ENCODE assay signal across 17 cellular contexts in genomic region chr5:1881731-1882336, GRCh38. TPM values are rescaled to one million over a fixed set of nuclear protein-coding genes. Genes with fewer than 3 reads are reported as not detected.
A peak's percentile ranks its signal among the peaks of the same experiment; 100 is the strongest.
DNase-seq lines count a peak whose midpoint lies in the region; TF ChIP-seq lines count a peak whose summit lies in the region.
"Had no signal": no experiment of that assay in that cellular context is flagged by ENCODE, and none has a peak within 500 bp of the region (broad histone marks: within the 10 kb centered on the region; RNA-seq: fewer than 3 reads in every experiment).

No MANE protein-coding gene starts in this region.

- no peak overlapping the region for H3K27ac Mint-ChIP-seq in activated T-cell treated with anti-CD3 and anti-CD28 coated beads, Interleukin-2, amount 50 U/mL, for 24 hours
- H3K27ac Mint-ChIP-seq in MCF 10A (ENCODE audit: low read depth, unreplicated experiment), result peak overlapping the region; percentile 99
- H3K27ac Mint-ChIP-seq: stimulated activated effector memory CD8-positive, alpha-beta T cell treated with anti-CD3 and anti-CD28 coated beads, Interleukin-12 subunit alpha, Interleukin-12 subunit beta, amount 100 ng/mL, for 72 hours had no signal

- POLR2A ChIA-PET in MCF 10A (lab: Yijun Ruan, JAX), result interaction anchor here (0.6 to 10.3 kb wide), 8 partner anchors 12 to 92 kb away, joined by 3 to 144 read pairs (median 44); partner anchors contain the start of genes MRPL36 and NDUFS6

- H3K9me3 ChIP-seq in iPS-15b (ENCODE audit: control insufficient read depth, insufficient read depth, low read length) (no peaks in the 10 kb centered on the region), sigmoid colon (no peaks in the 10 kb centered on the region)
- H3K9me3 ChIP-seq: gastroesophageal sphincter had no signal

- peak overlapping the region; percentile 50 for H3K4me3 ChIP-seq in iPS-15b (ENCODE audit: low read depth, low read length)
- H3K4me3 ChIP-seq in skin epidermis, result peak overlapping the region in 6 of 7 experiments; percentile 19 to 59 (median 39)
- H3K4me3 ChIP-seq in sigmoid colon, result no peak overlapping the region

- H3K36me3 ChIP-seq in iPS-15b (ENCODE audit: control insufficient read depth, insufficient read depth, low read length) (no peaks in the 10 kb centered on the region), sigmoid colon (no peaks in the 10 kb centered on the region)
- H3K36me3 ChIP-seq: gastroesophageal sphincter had no signal

- BruUV-seq in MCF 10A (replicated peaks; lab: Mats Ljungman, UMichigan), result no TSS peak

- H3K4me3 Mint-ChIP-seq in activated T-cell treated with anti-CD3 and anti-CD28 coated beads, Interleukin-2, amount 50 U/mL, for 24 hours, result no peak overlapping the region
- peak overlapping the region; percentile 97 for H3K4me3 Mint-ChIP-seq in MCF 10A (ENCODE audit: unreplicated experiment)
- H3K4me3 Mint-ChIP-seq: stimulated activated effector memory CD8-positive, alpha-beta T cell treated with anti-CD3 and anti-CD28 coated beads, Interleukin-12 subunit alpha, Interleukin-12 subunit beta, amount 100 ng/mL, for 72 hours had no signal

- no peaks in the 10 kb centered on the region for H3K36me3 Mint-ChIP-seq in activated T-cell treated with anti-CD3 and anti-CD28 coated beads, Interleukin-2, amount 50 U/mL, for 24 hours (ENCODE audit: low read depth)
- peaks cover 57% of the 10 kb centered on the region for H3K36me3 Mint-ChIP-seq in MCF 10A (ENCODE audit: insufficient read depth, unreplicated experiment)

- no peak overlapping the region for H3K9ac ChIP-seq in iPS-15b (ENCODE audit: low read depth, low read length)

- peak; percentile 22 to 24 for DNase-seq in activated T-cell treated with anti-CD3 and anti-CD28 coated beads, Interleukin-2, amount 50 U/mL, for 48 hours
- no peak for DNase-seq in activated T-cell treated with anti-CD3 and anti-CD28 coated beads, Interleukin-2, amount 50 U/mL, for 24 hours
- DNase-seq in MCF 10A (ENCODE audit: unreplicated experiment), result no peak
- no peak for DNase-seq in NCI-H1930 (lab: John Stamatoyannopoulos, UW)
- no peak for DNase-seq in sigmoid colon
- DNase-seq in stimulated activated CD8-positive, alpha-beta memory T cell treated with anti-CD3 and anti-CD28 coated beads, Interleukin-4, amount 100 ng/mL, for 48 hours, result no peak
- DNase-seq: activated gamma-delta T cell; Calu3; IMR-90; NCI-H1048; stimulated activated CD4-positive, alpha-beta T cell treated with anti-CD3 and anti-CD28 coated beads, Interleukin-4, amount 100 ng/mL, for 4 hours had no signal

- H3K27me3 Mint-ChIP-seq in activated T-cell treated with anti-CD3 and anti-CD28 coated beads, Interleukin-2, amount 50 U/mL, for 24 hours, result peaks cover 73% of the 10 kb centered on the region
- H3K27me3 Mint-ChIP-seq in MCF 10A (ENCODE audit: insufficient read depth, unreplicated experiment), result no peaks in the 10 kb centered on the region

- H3K4me1 Mint-ChIP-seq in activated T-cell treated with anti-CD3 and anti-CD28 coated beads, Interleukin-2, amount 50 U/mL, for 24 hours (ENCODE audit: low read depth), result peaks cover 12% of the 10 kb centered on the region
- peaks cover 5% of the 10 kb centered on the region for H3K4me1 Mint-ChIP-seq in MCF 10A (ENCODE audit: insufficient read depth, unreplicated experiment)

- H3K4me1 ChIP-seq in iPS-15b (ENCODE audit: control insufficient read depth, insufficient read depth, low read length), result peaks cover 6% of the 10 kb centered on the region
- peaks cover 0 to 39% (median 30%) of the 10 kb centered on the region in 4 donors for H3K4me1 ChIP-seq in sigmoid colon

- H3K27me3 ChIP-seq in iPS-15b (ENCODE audit: control insufficient read depth, insufficient read depth, low read length) (peaks cover 92% of the 10 kb centered on the region), sigmoid colon (peaks cover 86 to 100% (median 99%) of the 10 kb centered on the region in 3 donors)

- intact Hi-C loops in MCF 10A (cut with micrococcal nuclease), result loop anchor here (2.0 to 5.0 kb wide), 3 partner anchors 91 to 270 kb away; no protein-coding TSS in a partner anchor
- intact Hi-C loops in sigmoid colon (cut with DNase I), result no loop called here

- H3K27ac ChIP-seq in skin epidermis (peak overlapping the region in 9 of 21 experiments; percentile 15 to 88 (median 83)), sigmoid colon (no peak overlapping the region)
- H3K27ac ChIP-seq: gastroesophageal sphincter had no signal

- TF ChIP-seq CTCF in MCF 10A (IDR thresholded peaks at IDR 0.05; ENCODE audit: unreplicated experiment), result no peak
- TF ChIP-seq CTCF in sigmoid colon (IDR thresholded peaks at IDR 0.05), result no peak

- TF ChIP-seq EP300 in sigmoid colon (IDR thresholded peaks at IDR 0.05), result no peak

- TF ChIP-seq POLR2A in sigmoid colon (IDR thresholded peaks at IDR 0.05), result no peak

- CTCF ChIA-PET in MCF 10A (lab: Yijun Ruan, JAX), result no interaction called here

- 10 to 31% methylated on average over 59 of the region's 59 CpGs for WGBS in sigmoid colon, 2 donors

- H3K9me3 Mint-ChIP-seq in activated T-cell treated with anti-CD3 and anti-CD28 coated beads, Interleukin-2, amount 50 U/mL, for 24 hours, result no peaks in the 10 kb centered on the region
- no peaks in the 10 kb centered on the region for H3K9me3 Mint-ChIP-seq in MCF 10A (ENCODE audit: unreplicated experiment)
- H3K9me3 Mint-ChIP-seq: stimulated activated effector memory CD8-positive, alpha-beta T cell treated with anti-CD3 and anti-CD28 coated beads, Interleukin-12 subunit alpha, Interleukin-12 subunit beta, amount 100 ng/mL, for 72 hours had no signal

RNA-seq across cellular contexts. Expression of gene IRX4, which starts 0.9 kb away (rescaled TPM):
- 41.2 and 44.7 TPM in 2 replicates for total RNA-seq in MCF 10A (2022)
- total RNA-seq in sigmoid colon, result not detected
- under 1 TPM in 1 of 3 donors, not detected in 2; 0.06 TPM for polyA plus RNA-seq in sigmoid colon
- total RNA-seq: Calu3, IMR-90, myocyte, sciatic nerve had no signal
- polyA plus RNA-seq: IMR-90 had no signal

Comparison
In these comparisons a context has a peak if more than half of its experiments do, and no peak if none do; other contexts are left out.
1. DNase-seq: peak in activated T-cell treated with anti-CD3 and anti-CD28 coated beads, Interleukin-2, amount 50 U/mL, for 48 hours (2 of 2); none in activated T-cell treated with anti-CD3 and anti-CD28 coated beads, Interleukin-2, amount 50 U/mL, for 24 hours (single experiment), MCF 10A (single experiment), NCI-H1930 (0 of 2), sigmoid colon (single experiment) and stimulated activated CD8-positive, alpha-beta memory T cell treated with anti-CD3 and anti-CD28 coated beads, Interleukin-4, amount 100 ng/mL, for 48 hours (single experiment).
2. H3K4me3 ChIP-seq: peak in iPS-15b (single experiment) and skin epidermis (6 of 7); none in sigmoid colon (0 of 4).
3. RNA of gene IRX4, which starts 0.9 kb away (total RNA-seq): 41.2 to 44.7 TPM in MCF 10A; not detected in sigmoid colon; every median in the first group is over 10 times any median in the second.